13 cellular contexts compared by ENCODE assay signal in genomic region chr1:208187499-208188041, GRCh38. TPM values are rescaled to one million over a fixed set of nuclear protein-coding genes. Genes with fewer than 3 reads are reported as not detected.
DNase-seq lines count a peak whose midpoint lies in the region; ATAC-seq, FAIRE-seq and TF ChIP-seq lines count a peak whose summit lies in the region.
"Had no signal": no experiment of that assay in that cellular context is flagged by ENCODE, and none has a peak within 500 bp of the region (broad histone marks: within the 10 kb centered on the region; RNA-seq: fewer than 3 reads in every experiment).

No MANE protein-coding gene starts in this region.

- 50 to 84% methylated on average over 5 to 6 of the region's 7 CpGs for WGBS in gastroesophageal sphincter (ENCODE audit: low coverage in 1 of 2), 2 donors
- WGBS in esophagus squamous epithelium, 2 donors, result 77 to 79% methylated on average over 7 of the region's 7 CpGs
- 76% methylated on average over 7 of the region's 7 CpGs for WGBS in HepG2 (ENCODE audit: low lambda C conversion rate)

- H3K27me3 ChIP-seq in gastroesophageal sphincter (no peaks in the 10 kb centered on the region), esophagus squamous epithelium (no peaks in the 10 kb centered on the region), HepG2 (ENCODE audit: control insufficient read depth in 1 of 2, insufficient read depth in 2 of 2, low read length in 2 of 2) (no peaks in the 10 kb centered on the region)

- H3K27ac ChIP-seq in gastroesophageal sphincter (peak overlapping the region in 3 of 4 donors; percentile 7 to 52 (median 15)), esophagus squamous epithelium (no peak overlapping the region), HepG2 (ENCODE audit: extremely low read length, insufficient read depth, low read length) (no peak overlapping the region)
- H3K27ac ChIP-seq: epithelial cell of prostate, parathyroid adenoma had no signal

- TF ChIP-seq RAD21 in HepG2 (CRISPR knock-in tag; IDR thresholded peaks at IDR 0.05), result no peak

- TF ChIP-seq CTCF in gastroesophageal sphincter (IDR thresholded peaks at IDR 0.05) (no peak), esophagus squamous epithelium (IDR thresholded peaks at IDR 0.05) (no peak), HepG2 (CRISPR knock-in tag; IDR thresholded peaks at IDR 0.05) (no peak)

- no peak for DNase-seq in cortex of kidney (lab: John Stamatoyannopoulos, UW)
- no peak for DNase-seq in esophagus squamous epithelium (lab: John Stamatoyannopoulos, UW)
- DNase-seq in HepG2 (ENCODE audit: low spot score), result no peak
- no peak for DNase-seq in HK-2 (ENCODE audit: unreplicated experiment)
- DNase-seq: activated CD4-positive, alpha-beta T cell treated with anti-CD3 and anti-CD28 coated beads, Interleukin-2, amount 50 U/mL, for 4 hours; H9; NCI-H146 had no signal

- H3K9me3 ChIP-seq in gastroesophageal sphincter (no peaks in the 10 kb centered on the region), esophagus squamous epithelium (no peaks in the 10 kb centered on the region), HepG2 (ENCODE audit: low read length) (no peaks in the 10 kb centered on the region)

- H3K4me3 ChIP-seq in gastroesophageal sphincter (no peak overlapping the region), esophagus squamous epithelium (no peak overlapping the region), HepG2 (replicated peaks in 1 of 3; ENCODE audit: insufficient read depth in 1 of 3, low read depth in 2 of 3, low read length in 3 of 3) (no peak overlapping the region)

- no peaks in the 10 kb centered on the region for H3K79me2 ChIP-seq in HepG2 (ENCODE audit: insufficient read depth, low read length)
- H3K79me2 ChIP-seq: parathyroid adenoma had no signal

- no peak overlapping the region for H3K9ac ChIP-seq in HepG2 (ENCODE audit: insufficient read depth, low read depth, low read length)
- H3K9ac ChIP-seq: parathyroid adenoma had no signal

- POLR2A ChIA-PET in HepG2 (lab: Yijun Ruan, JAX), result no interaction called here

- intact Hi-C loops in esophagus squamous epithelium (cut with DNase I) (loop anchor here (10.0 kb wide), 1 partner anchor 53 kb away; no protein-coding TSS in a partner anchor), HepG2 (cut with micrococcal nuclease; ENCODE audit: unreplicated experiment) (no loop called here)

- peaks cover 0 to 12% of the 10 kb centered on the region in 2 donors for H3K36me3 ChIP-seq in gastroesophageal sphincter
- peaks cover 0 to 54% (median 4%) of the 10 kb centered on the region in 3 donors for H3K36me3 ChIP-seq in esophagus squamous epithelium
- H3K36me3 ChIP-seq in HepG2 (replicated peaks in 1 of 2; ENCODE audit: control insufficient read depth in 1 of 2, insufficient read depth in 2 of 2, low read length in 2 of 2), result no peaks in the 10 kb centered on the region

- TF ChIP-seq EP300 in gastroesophageal sphincter (IDR thresholded peaks at IDR 0.05) (no peak), HepG2 (IDR thresholded peaks at IDR 0.05; ENCODE audit: low read depth in 2 of 2, low read length in 2 of 2) (no peak), HepG2 (CRISPR knock-in tag; IDR thresholded peaks at IDR 0.05; ENCODE audit: borderline replicate concordance) (no peak)

- no peak for FAIRE-seq in HepG2 (lab: Jason Lieb, UNC)

- in situ Hi-C loops in HepG2 (cut with HindIII; ENCODE audit: extremely low pct_ligation_motif_present, low pct_unique_long_range_greater_than_20kb), result no loop called here

- H3K4me1 ChIP-seq in gastroesophageal sphincter (peaks cover 8 to 67% (median 31%) of the 10 kb centered on the region in 3 donors), esophagus squamous epithelium (peaks cover 26 to 38% (median 34%) of the 10 kb centered on the region in 3 donors), HepG2 (ENCODE audit: insufficient read depth, low read length) (peaks cover 20% of the 10 kb centered on the region)
- H3K4me1 ChIP-seq: parathyroid adenoma had no signal

- CTCF ChIA-PET in HepG2 (lab: Yijun Ruan, JAX; ENCODE audit: low intra/inter-chr PET ratio, low total read pairs), result no interaction called here

- TF ChIP-seq POLR2A in gastroesophageal sphincter (IDR thresholded peaks at IDR 0.05), result no peak
- no peak for TF ChIP-seq POLR2A in esophagus squamous epithelium (IDR thresholded peaks at IDR 0.05)
- no peak for TF ChIP-seq POLR2A in HepG2 (IDR thresholded peaks at IDR 0.05; ENCODE audit: insufficient read depth in 1 of 2, low read depth in 2 of 2, low read length in 2 of 2)

- H2AFZ ChIP-seq in HepG2 (ENCODE audit: low read length), result no peak overlapping the region
- H2AFZ ChIP-seq: parathyroid adenoma had no signal

- no TSS peak for BruUV-seq in HepG2 (replicated peaks; lab: Mats Ljungman, UMichigan)

- no peak overlapping the region for H3K4me2 ChIP-seq in HepG2 (ENCODE audit: low read depth, low read length)

- H4K20me1 ChIP-seq in HepG2 (ENCODE audit: insufficient read depth, low read length), result no peaks in the 10 kb centered on the region

- peak; percentile 66 for ATAC-seq in GM18868 (IDR thresholded peaks at IDR 0.05; ENCODE audit: unreplicated experiment)
- ATAC-seq in GM21576 (IDR thresholded peaks at IDR 0.05; ENCODE audit: unreplicated experiment), result peak; percentile 73
- ATAC-seq in HG03280 (IDR thresholded peaks at IDR 0.05; ENCODE audit: unreplicated experiment), result peak; percentile 65
- no peak for ATAC-seq in gastroesophageal sphincter
- ATAC-seq in HepG2, result no peak

TF ChIP-seq in HepG2, 621 proteins besides CTCF, POLR2A, EP300 and RAD21:
- no peak for TF ChIP-seq ZNF510 (CRISPR knock-in tag; IDR thresholded peaks at IDR 0.05; ENCODE audit: low read depth)
TF ChIP-seq in HepG2: peak in this region for 0.

RNA-seq across cellular contexts. Expression of gene PLXNA2, which starts 56.6 kb away (rescaled TPM):
- total RNA-seq in gastroesophageal sphincter (10 to 100 TPM; 12.5 to 38.3 (median 32.0) TPM), esophagus squamous epithelium (10 to 100 TPM; 26.9 to 54.0 (median 46.1) TPM), HepG2 (2016; rRNA removed; fragmentation: Illumina TruSeq; extraction: Trizol) (0.24 and 1.1 TPM in 2 replicates)
- total RNA-seq in HepG2 (2016; cell fraction: cytosol; rRNA removed; fragmentation: Illumina TruSeq; extraction: Trizol; ENCODE audit: low read depth), result under 0.01 and 0.18 TPM in 2 replicates
- total RNA-seq in HepG2 (2016; cell fraction: insoluble cytoplasmic fraction; rRNA removed; fragmentation: Illumina TruSeq; extraction: Trizol), result 0.22 and 0.71 TPM in 2 replicates
- total RNA-seq in HepG2 (2016; cell fraction: membrane; rRNA removed; fragmentation: Illumina TruSeq; extraction: Trizol), result 0.28 and 0.49 TPM in 2 replicates
- total RNA-seq in HepG2 (2016; cell fraction: nucleus; rRNA removed; fragmentation: Illumina TruSeq; extraction: Trizol), result 1.5 and 1.9 TPM in 2 replicates
- polyA plus RNA-seq in HepG2 (2011; rRNA removed), result 2.1 TPM in 2 replicates
- polyA plus RNA-seq in HepG2 (2011; cell fraction: cytosol; rRNA removed), result 0.59 and 1.1 TPM in 2 replicates
- polyA plus RNA-seq in HepG2 (2011; cell fraction: nucleus; rRNA removed), result 8.7 and 12.0 TPM in 2 replicates
- 1.0 and 1.7 TPM in 2 replicates for polyA plus RNA-seq in HepG2 (2012)
- polyA plus RNA-seq in HepG2 (2016; cell fraction: cytosol; fragmentation: Illumina TruSeq; extraction: Trizol; ENCODE audit: low read depth), result 0.03 and 0.07 TPM in 2 replicates
- 0.33 and 0.36 TPM in 2 replicates for polyA plus RNA-seq in HepG2 (2016; cell fraction: insoluble cytoplasmic fraction; fragmentation: Illumina TruSeq; extraction: Trizol; ENCODE audit: low read depth)
- polyA plus RNA-seq in HepG2 (2016; cell fraction: membrane; fragmentation: Illumina TruSeq; extraction: Trizol; ENCODE audit: low read depth), result 0.17 and 0.33 TPM in 2 replicates
- 3.2 and 3.4 TPM in 2 replicates for polyA plus RNA-seq in HepG2 (2016; cell fraction: nucleus; fragmentation: Illumina TruSeq; extraction: Trizol; ENCODE audit: insufficient read depth, low read depth)
- 6.7 and 14.5 TPM in 2 replicates for polyA minus RNA-seq in HepG2 (2011; rRNA and poly(A)+ RNA removed; ENCODE audit: low replicate concordance)
- polyA minus RNA-seq in HepG2 (2011; cell fraction: cytosol; rRNA and poly(A)+ RNA removed), result 1.8 and 3.3 TPM in 2 replicates
- 7.1 and 8.1 TPM in 2 replicates for polyA minus RNA-seq in HepG2 (2011; cell fraction: nucleus; rRNA and poly(A)+ RNA removed)

Comparison
In these comparisons a context has a peak if more than half of its experiments do, and no peak if none do; other contexts are left out.
1. ATAC-seq: peak in GM18868 (single experiment), GM21576 (single experiment) and HG03280 (single experiment); none in gastroesophageal sphincter (single experiment) and HepG2 (single experiment).
2. H3K27ac ChIP-seq: peak in gastroesophageal sphincter (3 of 4); none in esophagus squamous epithelium (0 of 4) and HepG2 (single experiment).
3. RNA of gene PLXNA2, which starts 56.6 kb away (total RNA-seq): 26.9 to 54.0 TPM in esophagus squamous epithelium and 12.5 to 38.3 TPM in gastroesophageal sphincter; under 0.01 to 1.9 TPM in HepG2; every median in the first group is over 4 times any median in the second.